Comparison of ENCODE assay signal across 15 cellular contexts in genomic region chr7:6556196-6556595, GRCh38.
A peak's percentile ranks its signal among the peaks of the same experiment; 100 is the strongest.
DNase-seq lines count a peak whose midpoint lies in the region; ATAC-seq and TF ChIP-seq lines count a peak whose summit lies in the region.
"Had no signal": no experiment of that assay in that cellular context is flagged by ENCODE, and none has a peak within 500 bp of the region (broad histone marks: within the 10 kb centered on the region; RNA-seq: fewer than 3 reads in every experiment).

No MANE protein-coding gene starts in this region.

- H3K4me3 ChIP-seq in GM12864 (ENCODE audit: low read depth, low read length), result no peak overlapping the region
- no peak overlapping the region for H3K4me3 ChIP-seq in OCI-LY3 (ENCODE audit: low read length)
- H3K4me3 ChIP-seq: GM23248 had no signal

- no peak for ATAC-seq in GM18867 (IDR thresholded peaks at IDR 0.05; ENCODE audit: unreplicated experiment)
- ATAC-seq: stimulated activated naive CD8-positive, alpha-beta T cell treated with anti-CD3 and anti-CD28 coated beads, Interleukin-15, Interleukin-2, amounts not matched to agents 100 U/mL and 50 U/mL, for 24 hours; T-helper 17 cell had no signal

- H3K9me3 ChIP-seq in OCI-LY3 (ENCODE audit: insufficient read depth, low read length), result no peaks in the 10 kb centered on the region

- no peak overlapping the region for H3K4me2 ChIP-seq in OCI-LY3 (ENCODE audit: low read length)

- no peak overlapping the region for H3K9ac ChIP-seq in OCI-LY3 (ENCODE audit: low read length)
- H3K9ac ChIP-seq: GM23248 had no signal

- no peaks in the 10 kb centered on the region for H3K79me2 ChIP-seq in OCI-LY3 (ENCODE audit: low read length)

- H2AFZ ChIP-seq in OCI-LY3 (ENCODE audit: low read depth, low read length), result no peak overlapping the region
- H2AFZ ChIP-seq: GM23248 had no signal

- H4K20me1 ChIP-seq in OCI-LY3 (ENCODE audit: insufficient read depth, low read length), result no peaks in the 10 kb centered on the region

- no peaks in the 10 kb centered on the region for H3K4me1 ChIP-seq in OCI-LY3 (ENCODE audit: low read length)

- no peaks in the 10 kb centered on the region for H3K36me3 ChIP-seq in OCI-LY3 (replicated peaks; ENCODE audit: low read depth, low read length)

- DNase-seq in AG20443 (ENCODE audit: low spot score) (peak; percentile 5), GM12864 (ENCODE audit: low read depth) (no peak), iPS-NIHi11 (ENCODE audit: low spot score) (peak; percentile 68), NCI-H2107 (lab: John Stamatoyannopoulos, UW) (no peak), NCI-H187 treated with DMSO at 0.1 percent for 48 hours (lab: John Stamatoyannopoulos, UW) (no peak)
- no peak for DNase-seq in activated CD4-positive, CD25-positive, alpha-beta regulatory T cell treated with anti-CD3 and anti-CD28 coated beads, Interleukin-2, amount 50 U/mL, for 72 hours
- DNase-seq: activated CD4-positive, alpha-beta T cell treated with anti-CD3 and anti-CD28 coated beads, Interleukin-2, amount 50 U/mL, for 48 hours; activated gamma-delta T cell treated with Interleukin-2 at 50 U/mL for 16 hours; GM23248; NCI-H1436; stimulated activated CD4-positive, alpha-beta T cell treated with anti-CD3 and anti-CD28 coated beads, Interleukin-4, amount 100 ng/mL, for 4 hours; stimulated activated naive CD8-positive, alpha-beta T cell treated with anti-CD3 and anti-CD28 coated beads, Interleukin-15, Interleukin-2, amounts not matched to agents 100 U/mL and 50 U/mL, for 24 hours; T-helper 17 cell had no signal

- H3K27ac ChIP-seq in OCI-LY3 (ENCODE audit: low read length), result no peak overlapping the region
- H3K27ac ChIP-seq: GM23248 had no signal

- peak; percentile 55 for TF ChIP-seq CTCF in GM12864 (IDR thresholded peaks at IDR 0.05; ENCODE audit: low read depth, low read length, missing control alignments)
- TF ChIP-seq CTCF in OCI-LY3 (IDR thresholded peaks at IDR 0.05; ENCODE audit: low read depth, low read length), result peak; percentile 28

- H3K27me3 ChIP-seq in OCI-LY3 (ENCODE audit: low read depth, low read length), result no peaks in the 10 kb centered on the region

Comparison
In these comparisons a context has a peak if more than half of its experiments do, and no peak if none do; other contexts are left out.
1. DNase-seq: peak in AG20443 (single experiment) and iPS-NIHi11 (single experiment); none in GM12864 (single experiment), NCI-H2107 (single experiment), NCI-H187 treated with DMSO at 0.1 percent for 48 hours (single experiment) and activated CD4-positive, CD25-positive, alpha-beta regulatory T cell treated with anti-CD3 and anti-CD28 coated beads, Interleukin-2, amount 50 U/mL, for 72 hours (single experiment).